13 cellular contexts compared by ENCODE assay signal in the genomic region with DNA sequence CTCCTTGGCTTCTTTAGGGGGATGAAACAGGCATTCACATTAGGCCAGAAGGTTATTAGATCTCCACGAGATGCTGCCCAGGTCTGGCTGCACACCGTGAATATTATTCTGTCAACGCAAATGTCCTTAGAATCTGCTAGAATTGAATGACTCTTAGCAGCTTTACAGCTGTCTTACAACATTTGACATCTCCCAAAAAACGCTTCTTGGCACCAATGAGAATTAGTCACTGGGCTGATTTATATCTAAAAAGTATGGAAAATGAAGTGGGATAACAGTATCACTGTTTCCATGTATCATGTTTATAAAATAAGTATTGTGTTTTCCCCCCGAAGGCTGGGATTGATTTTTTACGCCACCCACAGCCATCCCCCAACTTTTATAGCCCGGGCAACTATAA.
"Had no signal": no experiment of that assay in that cellular context is flagged by ENCODE, and none has a peak within 500 bp of the region (broad histone marks: within the 10 kb centered on the region; RNA-seq: fewer than 3 reads in every experiment).

No MANE protein-coding gene starts in this region.

- DNase-seq: activated B cell treated with CpG ODN at 0.5 μM for 24 hours; activated CD4-positive, alpha-beta T cell treated with anti-CD3 and anti-CD28 coated beads for 48 hours; activated CD8-positive, alpha-beta memory T cell treated with anti-CD3 and anti-CD28 coated beads, Interleukin-2, amount 50 U/mL, for 4 hours; activated CD8-positive, alpha-beta T cell treated with anti-CD3 and anti-CD28 coated beads, Interleukin-2, amount 10 ng/mL, durations not matched to agents 7 days and 5 days; activated gamma-delta T cell treated with Interleukin-2 at 50 U/mL for 16 hours; activated naive CD8-positive, alpha-beta T cell treated with anti-CD3 and anti-CD28 coated beads, Interleukin-2, amount 10 ng/mL, durations not matched to agents 7 days and 5 days; activated T-cell treated with anti-CD3 and anti-CD28 coated beads, Interleukin-2, amount 50 U/mL, for 48 hours; dorsolateral prefrontal cortex; psoas muscle; right lobe of liver; spleen; stomach had no signal

- H3K9me3 ChIP-seq: psoas muscle, right lobe of liver, stomach had no signal

- H3K4me3 ChIP-seq: ascending aorta, dorsolateral prefrontal cortex, psoas muscle, right lobe of liver, spleen, stomach had no signal

- ATAC-seq: activated CD8-positive, alpha-beta T cell treated with anti-CD3 and anti-CD28 coated beads, Interleukin-2, amount 10 ng/mL, durations not matched to agents 7 days and 5 days; psoas muscle; right lobe of liver had no signal

- H3K36me3 ChIP-seq: ascending aorta, right lobe of liver, spleen, stomach had no signal

- H3K27ac ChIP-seq: ascending aorta, dorsolateral prefrontal cortex, psoas muscle, right lobe of liver, spleen, stomach had no signal

- H3K27me3 ChIP-seq: ascending aorta, right lobe of liver, spleen, stomach had no signal

- H3K4me1 ChIP-seq: ascending aorta, psoas muscle, right lobe of liver, spleen, stomach had no signal
